ENCODE assay signal across 11 cellular contexts in genomic region chr7:23247101-23247601, GRCh38. TPM values are rescaled to one million over a fixed set of nuclear protein-coding genes. Genes with fewer than 3 reads are reported as not detected.
DNase-seq lines count a peak whose midpoint lies in the region; ATAC-seq and TF ChIP-seq lines count a peak whose summit lies in the region.
"Had no signal": no experiment of that assay in that cellular context is flagged by ENCODE, and none has a peak within 500 bp of the region (broad histone marks: within the 10 kb centered on the region; RNA-seq: fewer than 3 reads in every experiment).

No MANE protein-coding gene starts in this region.

- H3K79me2 ChIP-seq in GM23338 (replicated peaks; ENCODE audit: insufficient read depth), result no peaks in the 10 kb centered on the region

- no peaks in the 10 kb centered on the region for H3K36me3 ChIP-seq in GM23338 (ENCODE audit: insufficient read depth)

- H3K27me3 ChIP-seq in GM23338 (ENCODE audit: insufficient read depth), result peaks cover 30% of the 10 kb centered on the region

- no peaks in the 10 kb centered on the region for H3K36me3 Mint-ChIP-seq in GM23338 (ENCODE audit: low read depth)
- no peaks in the 10 kb centered on the region for H3K36me3 Mint-ChIP-seq in activated naive CD8-positive, alpha-beta T cell treated with anti-CD3 and anti-CD28 coated beads for 36 hours

- H3K4me3 ChIP-seq in GM23338, result peak overlapping the region; percentile 63
- peak overlapping the region; percentile 62 for H3K4me3 ChIP-seq in choroid plexus epithelial cell (ENCODE audit: low read depth, low read length)
- H3K4me3 ChIP-seq in skeletal muscle cell (ENCODE audit: low read depth, low read length), result peak overlapping the region; percentile 33

- H4K20me1 ChIP-seq in GM23338 (replicated peaks; ENCODE audit: insufficient read depth), result no peaks in the 10 kb centered on the region

- H3K4me2 ChIP-seq in GM23338, result peak overlapping the region; percentile 86

- TF ChIP-seq CTCF in GM23338 (conservative IDR thresholded peaks at IDR 0.05; ENCODE audit: low read depth in 2 of 2), result no peak
- TF ChIP-seq CTCF in choroid plexus epithelial cell (conservative IDR thresholded peaks at IDR 0.05; ENCODE audit: low read depth, low read length), result no peak

- peak overlapping the region; percentile 100 for H2AFZ ChIP-seq in GM23338

- DNase-seq in GM23338 (ENCODE audit: low spot score), result peak; percentile 28
- DNase-seq in choroid plexus epithelial cell (ENCODE audit: low read depth), result peak; percentile 31
- DNase-seq in iris pigment epithelial cell (ENCODE audit: low read depth), result peak; percentile 17
- no peak for DNase-seq in skeletal muscle cell (ENCODE audit: low read depth)
- no peak for DNase-seq in activated naive CD8-positive, alpha-beta T cell treated with anti-CD3 and anti-CD28 coated beads for 36 hours
- no peak for DNase-seq in germinal center (ENCODE audit: low spot score)
- no peak for DNase-seq in GF-D8 (lab: John Stamatoyannopoulos, UW)
- DNase-seq: activated gamma-delta T cell, NCI-H187 treated with DMSO at 0.1 percent for 48 hours had no signal

- peaks cover 6% of the 10 kb centered on the region for H3K27me3 Mint-ChIP-seq in GM23338 (ENCODE audit: insufficient read depth, low read depth, poor library complexity)
- peaks cover 82% of the 10 kb centered on the region for H3K27me3 Mint-ChIP-seq in activated naive CD8-positive, alpha-beta T cell treated with anti-CD3 and anti-CD28 coated beads for 36 hours

- peaks cover 17% of the 10 kb centered on the region for H3K4me1 ChIP-seq in GM23338 (ENCODE audit: insufficient read depth)

- peaks cover 5% of the 10 kb centered on the region; the same call in 1 of the 3 replicates for H3K9me3 Mint-ChIP-seq in GM23338
- H3K9me3 Mint-ChIP-seq in activated naive CD8-positive, alpha-beta T cell treated with anti-CD3 and anti-CD28 coated beads for 36 hours, result peaks cover 4% of the 10 kb centered on the region
- H3K9me3 Mint-ChIP-seq: T-helper 1 cell treated with Interleukin-12 subunit alpha and Interleukin-12 subunit beta and Interleukin-4 antibody, amounts not matched to agents 30 μg/mL and 1 μg/mL, for 36 hours had no signal

- peaks cover 10% of the 10 kb centered on the region for H3K4me1 Mint-ChIP-seq in GM23338
- no peaks in the 10 kb centered on the region for H3K4me1 Mint-ChIP-seq in activated naive CD8-positive, alpha-beta T cell treated with anti-CD3 and anti-CD28 coated beads for 36 hours

- H3K27ac ChIP-seq in GM23338 (ENCODE audit: low read depth), result no peak overlapping the region

- peaks cover 7% of the 10 kb centered on the region; the same call in 1 of the 2 replicates for H3F3A ChIP-seq in GM23338 (replicated peaks; ENCODE audit: low read depth)

- peaks cover 6% of the 10 kb centered on the region; the same call in 1 of the 2 replicates for H3K9me2 ChIP-seq in GM23338 (ENCODE audit: insufficient read depth)

- no peak overlapping the region for H3K27ac Mint-ChIP-seq in GM23338
- no peak overlapping the region for H3K27ac Mint-ChIP-seq in activated naive CD8-positive, alpha-beta T cell treated with anti-CD3 and anti-CD28 coated beads for 36 hours
- H3K27ac Mint-ChIP-seq: T-helper 1 cell treated with Interleukin-12 subunit alpha and Interleukin-12 subunit beta and Interleukin-4 antibody, amounts not matched to agents 30 μg/mL and 1 μg/mL, for 36 hours had no signal

- ATAC-seq in GM23338 (peak; percentile 64), HG03521 (IDR thresholded peaks at IDR 0.05; ENCODE audit: unreplicated experiment) (no peak)

- H3K4me3 Mint-ChIP-seq in GM23338, result peak overlapping the region; percentile 66
- no peak overlapping the region for H3K4me3 Mint-ChIP-seq in activated naive CD8-positive, alpha-beta T cell treated with anti-CD3 and anti-CD28 coated beads for 36 hours
- H3K4me3 Mint-ChIP-seq: T-helper 1 cell treated with Interleukin-12 subunit alpha and Interleukin-12 subunit beta and Interleukin-4 antibody, amounts not matched to agents 30 μg/mL and 1 μg/mL, for 36 hours had no signal

TF ChIP-seq in GM23338, 12 proteins besides CTCF, POLR2A, EP300 and RAD21:
- TF ChIP-seq POLR2AphosphoS5 (IDR thresholded peaks at IDR 0.05; ENCODE audit: low read depth) (no peak), CREB1 (CRISPR knock-in tag; IDR thresholded peaks at IDR 0.05; ENCODE audit: low read depth) (no peak), ZNF114 (CRISPR knock-in tag; IDR thresholded peaks at IDR 0.05) (no peak)

RNA-seq across cellular contexts. Expression of gene GPNMB, which starts 0.6 kb away (rescaled TPM):
- total RNA-seq in GM23338 (2014; rRNA removed; shearing (Covaris generic)), result 0.76 and 1.4 TPM in 2 replicates
- 1.0 and 1.2 TPM in 2 replicates for polyA plus RNA-seq in GM23338 (2016; fragmentation: Nextera tagmentation; extraction: Ambion mirVana)
- 1 to 10 TPM; 1.8 to 1.9 TPM for total RNA-seq in activated naive CD8-positive, alpha-beta T cell treated with anti-CD3 and anti-CD28 coated beads for 36 hours

RNA-seq across cellular contexts. Expression of gene MALSU1, which starts 52.0 kb away (rescaled TPM):
- total RNA-seq in GM23338 (2014; rRNA removed; shearing (Covaris generic)), result 96.8 and 112 TPM in 2 replicates
- polyA plus RNA-seq in GM23338 (2016; fragmentation: Nextera tagmentation; extraction: Ambion mirVana), result 190 and 209 TPM in 2 replicates
- total RNA-seq in activated naive CD8-positive, alpha-beta T cell treated with anti-CD3 and anti-CD28 coated beads for 36 hours, result 100 to 1,000 TPM; 116 to 120 TPM

Comparison
In these comparisons a context has a peak if more than half of its experiments do, and no peak if none do; other contexts are left out.
1. DNase-seq: peak in GM23338 (single experiment), choroid plexus epithelial cell (single experiment) and iris pigment epithelial cell (single experiment); none in skeletal muscle cell (single experiment), activated naive CD8-positive, alpha-beta T cell treated with anti-CD3 and anti-CD28 coated beads for 36 hours (single experiment), germinal center (single experiment) and GF-D8 (single experiment).
2. Peak in every context shown above with its lines, with median percentiles within 50 percentile points of each other: H3K4me3 ChIP-seq.